ENCODE assay signal across 8 cellular contexts in genomic region chr11:614583-615452, GRCh38. TPM values are rescaled to one million over a fixed set of nuclear protein-coding genes. Genes with fewer than 3 reads are reported as not detected.
A peak's percentile ranks its signal among the peaks of the same experiment; 100 is the strongest.
DNase-seq lines count a peak whose midpoint lies in the region; ATAC-seq and TF ChIP-seq lines count a peak whose summit lies in the region.

No MANE protein-coding gene starts in this region.

- TF ChIP-seq CTCF in WI38 (IDR thresholded peaks at IDR 0.05; ENCODE audit: low read depth, low read length) = no peak

- H3K4me3 Mint-ChIP-seq in activated naive CD4-positive, alpha-beta T cell treated with anti-CD3 and anti-CD28 coated beads for 36 hours = peak overlapping the region; percentile 89

- peaks cover 15% of the 10 kb centered on the region for H3K4me1 Mint-ChIP-seq in activated naive CD4-positive, alpha-beta T cell treated with anti-CD3 and anti-CD28 coated beads for 36 hours (ENCODE audit: low read depth)

- no peaks in the 10 kb centered on the region for H3K9me3 Mint-ChIP-seq in activated naive CD4-positive, alpha-beta T cell treated with anti-CD3 and anti-CD28 coated beads for 36 hours

- DNase-seq in activated naive CD4-positive, alpha-beta T cell treated with anti-CD3 and anti-CD28 coated beads for 36 hours = no peak
- DNase-seq in activated naive CD4-positive, alpha-beta T cell treated with anti-CD3 and anti-CD28 coated beads, Interleukin-2, amount 50 U/mL, for 16 hours = no peak
- DNase-seq in glomerular visceral epithelial cell (ENCODE audit: extremely low spot score) (peak; percentile 23), retina (peak; percentile 39), NCI-H345 treated with DMSO at 0.1 percent for 48 hours (lab: John Stamatoyannopoulos, UW; ENCODE audit: unreplicated experiment) (no peak), HCEC 1CT (no peak)

- ATAC-seq in GM21515 (IDR thresholded peaks at IDR 0.05; ENCODE audit: unreplicated experiment) = no peak

- intact Hi-C loops in activated naive CD4-positive, alpha-beta T cell treated with anti-CD3 and anti-CD28 coated beads for 36 hours (cut with micrococcal nuclease) = loop anchor here (2.0 kb wide), 1 partner anchor 38 kb away; the partner anchor contains the start of gene PHRF1

- peaks cover 19% of the 10 kb centered on the region for H3K36me3 Mint-ChIP-seq in activated naive CD4-positive, alpha-beta T cell treated with anti-CD3 and anti-CD28 coated beads for 36 hours (ENCODE audit: low read depth)

- H3K27ac Mint-ChIP-seq in activated naive CD4-positive, alpha-beta T cell treated with anti-CD3 and anti-CD28 coated beads for 36 hours = peak overlapping the region; percentile 93

- peak overlapping the region; percentile 69 for H3K4me3 ChIP-seq in WI38 (ENCODE audit: low read depth, low read length)

- H3K27me3 Mint-ChIP-seq in activated naive CD4-positive, alpha-beta T cell treated with anti-CD3 and anti-CD28 coated beads for 36 hours (ENCODE audit: low read depth) = no peaks in the 10 kb centered on the region

- CTCF ChIA-PET in activated naive CD4-positive, alpha-beta T cell treated with anti-CD3 and anti-CD28 coated beads for 36 hours (lab: Charles Lee) = interaction anchor here (0.8 kb wide), 1 partner anchor 108 kb away, joined by 4 read pairs; no protein-coding TSS in a partner anchor

RNA-seq across cellular contexts. Expression of gene IRF7, which starts 0.9 kb away (rescaled TPM):
- total RNA-seq in activated naive CD4-positive, alpha-beta T cell treated with anti-CD3 and anti-CD28 coated beads for 36 hours = 10 to 100 TPM; 83.2 to 92.7 TPM

RNA-seq across cellular contexts. Expression of gene CDHR5, which starts 9.9 kb away (rescaled TPM):
- not detected for total RNA-seq in activated naive CD4-positive, alpha-beta T cell treated with anti-CD3 and anti-CD28 coated beads for 36 hours

RNA-seq across cellular contexts. Expression of gene SCT, which starts 12.2 kb away (rescaled TPM):
- total RNA-seq in activated naive CD4-positive, alpha-beta T cell treated with anti-CD3 and anti-CD28 coated beads for 36 hours = not detected

RNA-seq across cellular contexts. Expression of gene DRD4, which starts 22.3 kb away (rescaled TPM):
- total RNA-seq in activated naive CD4-positive, alpha-beta T cell treated with anti-CD3 and anti-CD28 coated beads for 36 hours = 1 to 10 TPM; 1.0 to 1.2 TPM

RNA-seq across cellular contexts. Expression of gene PHRF1, which starts 38.5 kb away (rescaled TPM):
- 10 to 100 TPM; 25.6 to 26.1 TPM for total RNA-seq in activated naive CD4-positive, alpha-beta T cell treated with anti-CD3 and anti-CD28 coated beads for 36 hours

Comparison
In these comparisons a context has a peak if more than half of its experiments do, and no peak if none do; other contexts are left out.
1. DNase-seq: peak in glomerular visceral epithelial cell (single experiment) and retina (single experiment); none in activated naive CD4-positive, alpha-beta T cell treated with anti-CD3 and anti-CD28 coated beads for 36 hours (single experiment), activated naive CD4-positive, alpha-beta T cell treated with anti-CD3 and anti-CD28 coated beads, Interleukin-2, amount 50 U/mL, for 16 hours (single experiment), NCI-H345 treated with DMSO at 0.1 percent for 48 hours (single experiment) and HCEC 1CT (single experiment).